ENCODE assay signal across 8 cellular contexts in the genomic region with DNA sequence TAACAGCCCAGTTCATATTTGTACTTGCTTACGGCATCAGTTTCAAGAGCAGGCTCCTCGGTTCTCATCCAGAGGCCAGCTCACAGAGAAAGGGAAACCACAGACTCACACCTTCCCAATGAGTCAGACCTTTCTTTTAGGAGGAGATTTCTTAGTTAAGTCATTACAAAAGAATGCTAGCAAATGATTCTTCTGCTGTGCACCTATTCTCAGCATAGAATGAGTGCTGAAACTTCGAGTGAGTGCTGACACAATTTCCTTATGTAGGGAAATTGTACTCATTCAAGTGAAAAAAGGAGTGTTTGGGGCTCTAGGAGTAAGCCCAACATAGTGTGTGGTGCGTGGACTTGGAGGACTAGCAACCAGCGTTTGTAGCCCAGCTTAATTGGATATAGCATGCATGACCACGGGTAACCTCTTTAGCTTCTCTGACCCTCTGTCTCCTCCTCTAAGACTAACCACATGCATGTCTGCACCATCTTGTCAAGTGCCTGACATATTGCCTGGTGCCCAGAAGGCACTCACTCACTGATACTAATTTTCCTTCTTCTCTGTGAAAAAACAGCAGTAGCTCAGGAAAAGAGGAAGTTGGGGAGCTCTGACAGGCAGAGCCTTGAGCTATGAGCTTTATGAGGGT.
DNase-seq lines count a peak whose midpoint lies in the region; ATAC-seq and TF ChIP-seq lines count a peak whose summit lies in the region.

No MANE protein-coding gene starts in this region.

- peak overlapping the region; percentile 18 for H3K9ac ChIP-seq in OCI-LY3 (ENCODE audit: low read length)

- peaks cover 4% of the 10 kb centered on the region for H3K9me3 Mint-ChIP-seq in activated naive CD8-positive, alpha-beta T cell treated with anti-CD3 and anti-CD28 coated beads for 36 hours

- ATAC-seq in activated CD4-positive, CD25-positive, alpha-beta regulatory T cell treated with anti-CD3 and anti-CD28 coated beads, Interleukin-2, amount 50 U/mL, for 24 hours, result peak; percentile 82 to 85
- ATAC-seq in HG02885 (IDR thresholded peaks at IDR 0.05; ENCODE audit: poor library complexity, unreplicated experiment) (peak; percentile 59), lower lobe of right lung (peak; percentile 81 to 94)

- peaks cover 19% of the 10 kb centered on the region for H3K27me3 ChIP-seq in OCI-LY3 (ENCODE audit: low read depth, low read length)
- no peaks in the 10 kb centered on the region for H3K27me3 ChIP-seq in lower lobe of right lung (ENCODE audit: low read depth)

- H3K79me2 ChIP-seq in OCI-LY3 (ENCODE audit: low read length), result no peaks in the 10 kb centered on the region

- peaks cover 100% of the 10 kb centered on the region for H3K4me1 ChIP-seq in OCI-LY3 (ENCODE audit: low read length)
- no peaks in the 10 kb centered on the region for H3K4me1 ChIP-seq in lower lobe of right lung

- H4K20me1 ChIP-seq in OCI-LY3 (ENCODE audit: insufficient read depth, low read length), result no peaks in the 10 kb centered on the region

- H3K36me3 ChIP-seq in OCI-LY3 (replicated peaks; ENCODE audit: low read depth, low read length) (no peaks in the 10 kb centered on the region), lower lobe of right lung (no peaks in the 10 kb centered on the region)

- no peaks in the 10 kb centered on the region for H3K27me3 Mint-ChIP-seq in activated naive CD8-positive, alpha-beta T cell treated with anti-CD3 and anti-CD28 coated beads for 36 hours

- H3K4me3 Mint-ChIP-seq in activated naive CD8-positive, alpha-beta T cell treated with anti-CD3 and anti-CD28 coated beads for 36 hours, result no peak overlapping the region

- H3K36me3 Mint-ChIP-seq in activated naive CD8-positive, alpha-beta T cell treated with anti-CD3 and anti-CD28 coated beads for 36 hours, result no peaks in the 10 kb centered on the region

- peak overlapping the region; percentile 84 for H3K27ac Mint-ChIP-seq in activated naive CD8-positive, alpha-beta T cell treated with anti-CD3 and anti-CD28 coated beads for 36 hours

- H3K9me3 ChIP-seq in OCI-LY3 (ENCODE audit: insufficient read depth, low read length), result no peaks in the 10 kb centered on the region
- H3K9me3 ChIP-seq in lower lobe of right lung, result no peaks in the 10 kb centered on the region

- H3K4me2 ChIP-seq in OCI-LY3 (ENCODE audit: low read length), result peak overlapping the region; percentile 82

- H3K4me3 ChIP-seq in OCI-LY3 (ENCODE audit: low read length), result peak overlapping the region; percentile 34
- H3K4me3 ChIP-seq in lower lobe of right lung, result no peak overlapping the region

- H2AFZ ChIP-seq in OCI-LY3 (ENCODE audit: low read depth, low read length), result no peak overlapping the region

- DNase-seq in activated CD4-positive, CD25-positive, alpha-beta regulatory T cell treated with anti-CD3 and anti-CD28 coated beads, Interleukin-2, amount 50 U/mL, for 72 hours, result no peak
- peak; percentile 64 for DNase-seq in activated naive CD8-positive, alpha-beta T cell treated with anti-CD3 and anti-CD28 coated beads for 36 hours
- DNase-seq in lower lobe of right lung, result no peak
- DNase-seq in effector CD8-positive, alpha-beta T cell (lab: John Stamatoyannopoulos, UW), result no peak
- DNase-seq in NCI-H1694 treated with DMSO at 0.1 percent for 48 hours (lab: John Stamatoyannopoulos, UW), result no peak

- intact Hi-C loops in lower lobe of right lung (cut with DNase I), result no loop called here

- TF ChIP-seq CTCF in OCI-LY3 (IDR thresholded peaks at IDR 0.05; ENCODE audit: low read depth, low read length) (no peak), lower lobe of right lung (IDR thresholded peaks at IDR 0.05) (no peak)

- peaks cover 80% of the 10 kb centered on the region for H3K4me1 Mint-ChIP-seq in activated naive CD8-positive, alpha-beta T cell treated with anti-CD3 and anti-CD28 coated beads for 36 hours

- peak overlapping the region; percentile 55 for H3K27ac ChIP-seq in OCI-LY3 (ENCODE audit: low read length)
- peak overlapping the region; percentile 25 for H3K27ac ChIP-seq in lower lobe of right lung
